ENCODE assay signal across 20 cellular contexts in genomic region chr10:60107308-60107976, GRCh38.
DNase-seq lines count a peak whose midpoint lies in the region; ATAC-seq, FAIRE-seq and TF ChIP-seq lines count a peak whose summit lies in the region.
"Had no signal": no experiment of that assay in that cellular context is flagged by ENCODE, and none has a peak within 500 bp of the region (broad histone marks: within the 10 kb centered on the region; RNA-seq: fewer than 3 reads in every experiment).

No MANE protein-coding gene starts in this region.

- H3K27ac Mint-ChIP-seq in activated T-cell treated with anti-CD3 and anti-CD28 coated beads, Interleukin-2, amount 50 U/mL, for 72 hours, result no peak overlapping the region
- H3K27ac Mint-ChIP-seq: B cell; CD8-positive, alpha-beta T cell; H9 had no signal

- no peaks in the 10 kb centered on the region for H3K9me3 Mint-ChIP-seq in activated T-cell treated with anti-CD3 and anti-CD28 coated beads, Interleukin-2, amount 50 U/mL, for 72 hours
- H3K9me3 Mint-ChIP-seq: CD8-positive, alpha-beta T cell; H9 had no signal

- no peaks in the 10 kb centered on the region for H3K27me3 Mint-ChIP-seq in activated T-cell treated with anti-CD3 and anti-CD28 coated beads, Interleukin-2, amount 50 U/mL, for 72 hours (ENCODE audit: low read depth)
- H3K27me3 Mint-ChIP-seq: B cell had no signal

- intact Hi-C loops in body of pancreas (cut with DNase I), result loop anchor here (10.0 kb wide), 1 partner anchor 327 kb away; no protein-coding TSS in a partner anchor
- intact Hi-C loops in pancreas (cut with DNase I), result loop anchor here in 1 of 3 donors (10.0 kb wide), 1 partner anchor 97 kb away; no protein-coding TSS in a partner anchor

- 31 to 45% methylated on average over 5 of the region's 5 CpGs for WGBS in body of pancreas, 2 donors
- WGBS in pancreas, 2 donors, result 32 to 38% methylated on average over 5 of the region's 5 CpGs

- H3K36me3 Mint-ChIP-seq in activated T-cell treated with anti-CD3 and anti-CD28 coated beads, Interleukin-2, amount 50 U/mL, for 72 hours (ENCODE audit: insufficient read depth in 2 of 2), result peaks cover 0 to 6% of the 10 kb centered on the region in 2 donors

- ATAC-seq in body of pancreas, result no peak
- ATAC-seq in pancreas, result peak; percentile 44 to 82 (median 56)
- no peak for ATAC-seq in activated T-cell treated with anti-CD3 and anti-CD28 coated beads, Interleukin-2, amount 50 U/mL, for 72 hours (replicated peaks in 1 of 2)
- ATAC-seq: CD8-positive, alpha-beta T cell; GM12878 had no signal

- FAIRE-seq in pancreas (lab: Jason Lieb, UNC), result no peak
- FAIRE-seq: GM12878 had no signal

- H3K27ac ChIP-seq in body of pancreas (peak overlapping the region in 1 of 4 donors; percentile 40), pancreas (no peak overlapping the region)
- H3K27ac ChIP-seq: BLaER1 treated with 17β-estradiol and CSF1 and Interleukin-3, amounts not matched to agents 10 nM and 100 nM had no signal

- no peaks in the 10 kb centered on the region for H3K27me3 ChIP-seq in body of pancreas
- H3K27me3 ChIP-seq in pancreas, result no peaks in the 10 kb centered on the region
- H3K27me3 ChIP-seq: BLaER1 treated with 17β-estradiol and CSF1 and Interleukin-3, amounts not matched to agents 10 nM and 100 nM had no signal

- no peak overlapping the region for H3K4me3 Mint-ChIP-seq in activated T-cell treated with anti-CD3 and anti-CD28 coated beads, Interleukin-2, amount 50 U/mL, for 72 hours
- H3K4me3 Mint-ChIP-seq: B cell; CD8-positive, alpha-beta T cell; H9 had no signal

- TF ChIP-seq POLR2A in body of pancreas (IDR thresholded peaks at IDR 0.05), result no peak

- DNase-seq in NCI-H748 (lab: John Stamatoyannopoulos, UW; ENCODE audit: unreplicated experiment) (peak; percentile 2), NCI-H748 treated with DMSO at 0.1 percent for 48 hours (lab: John Stamatoyannopoulos, UW) (no peak), LNCaP clone FGC (ENCODE audit: low read depth) (peak; percentile 67), body of pancreas (peak; percentile 13 to 32 (median 26)), pancreas (peak in 1 of 6 donors; percentile 18), NCI-H2171 (lab: John Stamatoyannopoulos, UW) (no peak), Kasumi-1 (lab: John Stamatoyannopoulos, UW) (no peak)
- no peak for DNase-seq in activated T-cell treated with anti-CD3 and anti-CD28 coated beads, Interleukin-2, amount 50 U/mL, for 72 hours
- DNase-seq: CD8-positive, alpha-beta T cell; COR-L47; DMS 273 treated with DMSO at 0.1 percent for 48 hours; DMS53; DND-41; EL; GOT3; H9; IMR-90 had no signal

- H3K36me3 ChIP-seq in body of pancreas (replicated peaks in 1 of 2; ENCODE audit: insufficient read depth in 1 of 2, low read depth in 2 of 2) (no peaks in the 10 kb centered on the region), pancreas (no peaks in the 10 kb centered on the region)
- H3K36me3 ChIP-seq: BLaER1 treated with 17β-estradiol and CSF1 and Interleukin-3, amounts not matched to agents 10 nM and 100 nM had no signal

- H3K4me1 ChIP-seq in body of pancreas, result peaks cover 7% of the 10 kb centered on the region
- H3K4me1 ChIP-seq in pancreas, result peaks cover 6 to 15% (median 8%) of the 10 kb centered on the region in 3 donors
- H3K4me1 ChIP-seq: BLaER1 treated with 17β-estradiol and CSF1 and Interleukin-3, amounts not matched to agents 10 nM and 100 nM had no signal

- H3K4me3 ChIP-seq in LNCaP clone FGC (ENCODE audit: low read depth, low read length) (no peak overlapping the region), body of pancreas (no peak overlapping the region), pancreas (no peak overlapping the region)
- H3K4me3 ChIP-seq: BLaER1 treated with 17β-estradiol and CSF1 and Interleukin-3, amounts not matched to agents 10 nM and 100 nM; GM12878 had no signal

- H3K9me3 ChIP-seq in body of pancreas, result no peaks in the 10 kb centered on the region
- no peaks in the 10 kb centered on the region for H3K9me3 ChIP-seq in pancreas
- H3K9me3 ChIP-seq: BLaER1 treated with 17β-estradiol and CSF1 and Interleukin-3, amounts not matched to agents 10 nM and 100 nM had no signal

- no peak for TF ChIP-seq CTCF in LNCaP clone FGC (IDR thresholded peaks at IDR 0.05; ENCODE audit: control insufficient read depth, extremely low read depth, insufficient read depth)
- TF ChIP-seq CTCF in body of pancreas (IDR thresholded peaks at IDR 0.05), result no peak
- no peak for TF ChIP-seq CTCF in pancreas (IDR thresholded peaks at IDR 0.05)

- H3K4me1 Mint-ChIP-seq in activated T-cell treated with anti-CD3 and anti-CD28 coated beads, Interleukin-2, amount 50 U/mL, for 72 hours (ENCODE audit: low read depth), result no peaks in the 10 kb centered on the region
- H3K4me1 Mint-ChIP-seq: B cell, H9 had no signal

Comparison
In these comparisons a context has a peak if more than half of its experiments do, and no peak if none do; other contexts are left out.
1. DNase-seq: peak in NCI-H748 (single experiment), LNCaP clone FGC (single experiment) and body of pancreas (4 of 4); none in NCI-H748 treated with DMSO at 0.1 percent for 48 hours (single experiment), NCI-H2171 (single experiment), Kasumi-1 (0 of 2) and activated T-cell treated with anti-CD3 and anti-CD28 coated beads, Interleukin-2, amount 50 U/mL, for 72 hours (0 of 2).
2. ATAC-seq: peak in pancreas (4 of 4); none in body of pancreas (single experiment) and activated T-cell treated with anti-CD3 and anti-CD28 coated beads, Interleukin-2, amount 50 U/mL, for 72 hours (0 of 2).